ENCODE assay signal across 23 cellular contexts in the genomic region with DNA sequence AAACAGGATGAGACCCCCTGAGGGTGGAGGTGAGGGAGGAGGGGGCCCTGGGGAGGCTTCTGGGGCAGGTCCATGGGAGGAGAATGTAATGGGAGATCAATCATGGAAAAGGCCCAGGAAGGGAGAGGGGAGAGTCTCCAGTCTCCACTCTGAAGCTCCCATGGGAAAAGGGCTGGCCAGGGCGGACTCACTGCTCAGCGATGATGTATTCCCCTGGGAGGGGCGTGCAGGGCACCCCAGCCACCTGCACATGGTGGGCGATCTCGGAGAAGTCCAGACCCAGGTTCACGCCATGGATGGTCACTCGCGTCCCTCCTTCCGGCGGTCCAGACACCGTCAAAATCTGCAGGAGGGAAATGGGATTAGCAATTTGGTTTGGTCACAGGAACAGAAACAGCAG.
"Had no signal": no experiment of that assay in that cellular context is flagged by ENCODE, and none has a peak within 500 bp of the region (broad histone marks: within the 10 kb centered on the region; RNA-seq: fewer than 3 reads in every experiment).

No MANE protein-coding gene starts in this region.

- H3K4me3 ChIP-seq: coronary artery, dorsolateral prefrontal cortex, lung, mucosa of descending colon, pancreas, right lobe of liver, suprapubic skin, transverse colon, vagina had no signal

- H3K9me3 Mint-ChIP-seq: memory B cell; mesothelial cell of epicardium; naive B cell; natural killer cell treated with Interleukin-12 subunit alpha and Interleukin-12 subunit beta and Interleukin-15 and Interleukin-18, amount 100 ng/mL, for 72 hours; stimulated activated naive B cell treated with anti-CD40 and anti-IgM and Interleukin-4, amounts not matched to agents 10 μg/mL and 1 μg/mL and 100 μg/mL, for 72 hours; stimulated activated naive CD8-positive, alpha-beta T cell treated with anti-CD3 and anti-CD28 coated beads, Interleukin-15, Interleukin-2, amounts not matched to agents 100 ng/mL and 50 ng/mL, for 24 hours had no signal

- H3K4me1 Mint-ChIP-seq: memory B cell had no signal

- ATAC-seq: left lobe of liver; mucosa of descending colon; natural killer cell treated with Interleukin-12 subunit alpha and Interleukin-12 subunit beta and Interleukin-15 and Interleukin-18, amount 100 ng/mL, for 72 hours; right lobe of liver; stimulated activated naive B cell treated with anti-CD40 and anti-IgM and Interleukin-4, amounts not matched to agents 10 μg/mL and 1 μg/mL and 100 μg/mL, for 72 hours had no signal

- H3K27ac Mint-ChIP-seq: memory B cell; mesothelial cell of epicardium; naive B cell; natural killer cell treated with Interleukin-12 subunit alpha and Interleukin-12 subunit beta and Interleukin-15 and Interleukin-18, amount 100 ng/mL, for 72 hours; progenitor cell of endocrine pancreas; stimulated activated naive B cell treated with anti-CD40 and anti-IgM and Interleukin-4, amounts not matched to agents 10 μg/mL and 1 μg/mL and 100 μg/mL, for 72 hours; stimulated activated naive CD8-positive, alpha-beta T cell treated with anti-CD3 and anti-CD28 coated beads, Interleukin-15, Interleukin-2, amounts not matched to agents 100 ng/mL and 50 ng/mL, for 24 hours had no signal

- H3K27me3 Mint-ChIP-seq: stimulated activated naive B cell treated with anti-CD40 and anti-IgM and Interleukin-4, amounts not matched to agents 10 μg/mL and 1 μg/mL and 100 μg/mL, for 72 hours; stimulated activated naive CD8-positive, alpha-beta T cell treated with anti-CD3 and anti-CD28 coated beads, Interleukin-15, Interleukin-2, amounts not matched to agents 100 ng/mL and 50 ng/mL, for 24 hours had no signal

- H3K36me3 ChIP-seq: neutrophil, right lobe of liver, transverse colon, vagina had no signal

- H3K27ac ChIP-seq: coronary artery, dorsolateral prefrontal cortex, neutrophil, suprapubic skin, transverse colon, vagina had no signal

- H3K27me3 ChIP-seq: dorsolateral prefrontal cortex, neutrophil, pancreas, right lobe of liver, suprapubic skin, transverse colon, vagina had no signal

- DNase-seq: effector CD4-positive, alpha-beta T cell; kidney; mucosa of descending colon; naive B cell; pancreas; right lobe of liver; small intestine; stimulated activated CD4-positive, alpha-beta T cell treated with anti-CD3 and anti-CD28 coated beads, Interleukin-15, amount 100 ng/mL, for 24 hours; stimulated activated CD4-positive, alpha-beta T cell treated with anti-CD3 and anti-CD28 coated beads, Interleukin-2, amount 100 ng/mL, for 48 hours; stimulated activated naive B cell treated with anti-CD40 and anti-IgM and Interleukin-4, amounts not matched to agents 10 μg/mL and 1 μg/mL and 100 μg/mL, for 72 hours; transverse colon had no signal

- H3K4me1 ChIP-seq: pancreas, transverse colon, vagina had no signal

- H3K36me3 Mint-ChIP-seq: memory B cell; mesothelial cell of epicardium; naive B cell; natural killer cell treated with Interleukin-12 subunit alpha and Interleukin-12 subunit beta and Interleukin-15 and Interleukin-18, amount 100 ng/mL, for 72 hours; stimulated activated naive B cell treated with anti-CD40 and anti-IgM and Interleukin-4, amounts not matched to agents 10 μg/mL and 1 μg/mL and 100 μg/mL, for 72 hours had no signal

- H3K9me3 ChIP-seq: mucosa of descending colon, neutrophil, pancreas, right lobe of liver, suprapubic skin, transverse colon, vagina had no signal

- H3K4me3 Mint-ChIP-seq: memory B cell; mesothelial cell of epicardium; naive B cell; natural killer cell treated with Interleukin-12 subunit alpha and Interleukin-12 subunit beta and Interleukin-15 and Interleukin-18, amount 100 ng/mL, for 72 hours; stimulated activated naive B cell treated with anti-CD40 and anti-IgM and Interleukin-4, amounts not matched to agents 10 μg/mL and 1 μg/mL and 100 μg/mL, for 72 hours; stimulated activated naive CD8-positive, alpha-beta T cell treated with anti-CD3 and anti-CD28 coated beads, Interleukin-15, Interleukin-2, amounts not matched to agents 100 ng/mL and 50 ng/mL, for 24 hours had no signal
